Comparison of ENCODE assay signal across 8 cellular contexts in genomic region chr14:106843951-106844483, GRCh38.
DNase-seq lines count a peak whose midpoint lies in the region; ATAC-seq and TF ChIP-seq lines count a peak whose summit lies in the region.

No MANE protein-coding gene starts in this region.

- no peaks in the 10 kb centered on the region for H4K20me1 ChIP-seq in SK-N-SH (ENCODE audit: insufficient read depth)
- H4K20me1 ChIP-seq in osteoblast (ENCODE audit: insufficient read depth, low read length), result no peaks in the 10 kb centered on the region

- H3K9me2 ChIP-seq in SK-N-SH, result no peaks in the 10 kb centered on the region

- no peak for ATAC-seq in GM18870 (IDR thresholded peaks at IDR 0.05; ENCODE audit: unreplicated experiment)
- ATAC-seq in HG02759 (IDR thresholded peaks at IDR 0.05; ENCODE audit: unreplicated experiment), result no peak

- TF ChIP-seq CTCF in SK-N-SH (IDR thresholded peaks at IDR 0.05) (no peak), colonic mucosa (IDR thresholded peaks at IDR 0.05) (no peak), osteoblast (IDR thresholded peaks at IDR 0.05; ENCODE audit: extremely low read depth, low read depth, low read length) (no peak)

- CTCF ChIA-PET in SK-N-SH (lab: Yijun Ruan, JAX), result interaction anchor here (0.6 to 2.6 kb wide), 6 partner anchors 12 to 54 kb away, joined by 3 to 14 read pairs (median 4); no protein-coding TSS in a partner anchor

- peak overlapping the region in 1 of 2 experiments; percentile 63; a peak in 1 of 4 replicates for H3K27ac ChIP-seq in SK-N-SH (ENCODE audit: low read depth in 2 of 2, low read length in 1 of 2)
- peak overlapping the region; percentile 95 for H3K27ac ChIP-seq in colonic mucosa
- H3K27ac ChIP-seq in osteoblast (ENCODE audit: low read depth, low read length), result peak overlapping the region; percentile 17

- peaks cover 13% of the 10 kb centered on the region for H3F3A ChIP-seq in SK-N-SH (replicated peaks; ENCODE audit: insufficient read depth)

- H3K27me3 ChIP-seq in SK-N-SH (ENCODE audit: insufficient read depth), result no peaks in the 10 kb centered on the region
- no peaks in the 10 kb centered on the region for H3K27me3 ChIP-seq in colonic mucosa
- no peaks in the 10 kb centered on the region for H3K27me3 ChIP-seq in osteoblast (ENCODE audit: insufficient read depth, low read length)

- DNase-seq in activated T-cell treated with anti-CD3 and anti-CD28 coated beads for 24 hours (ENCODE audit: low read depth), result peak; percentile 20
- DNase-seq in activated T-cell treated with anti-CD3 and anti-CD28 coated beads for 4 hours, result no peak
- peak; percentile 13 for DNase-seq in SK-N-SH
- DNase-seq in colonic mucosa, result peak; percentile 73
- DNase-seq in osteoblast (ENCODE audit: insufficient read length, low spot score, missing footprints), result peak; percentile 71
- DNase-seq in GOT3 (lab: John Stamatoyannopoulos, UW), result no peak

- no peak for TF ChIP-seq EP300 in SK-N-SH (IDR thresholded peaks at IDR 0.05; ENCODE audit: borderline replicate concordance in 1 of 2, low read depth in 1 of 2, low read length in 1 of 2)

- H3K79me2 ChIP-seq in SK-N-SH (ENCODE audit: insufficient read depth), result no peaks in the 10 kb centered on the region
- H3K79me2 ChIP-seq in osteoblast (ENCODE audit: insufficient read depth, low read length), result no peaks in the 10 kb centered on the region

- H3K4me1 ChIP-seq in SK-N-SH (ENCODE audit: control insufficient read depth in 1 of 2, insufficient read depth in 2 of 2, low read depth in 1 of 2, low read length in 1 of 2) (peaks cover 12 to 24% of the 10 kb centered on the region in 2 experiments; a peak in 3 of 4 replicates), colonic mucosa (peaks cover 4% of the 10 kb centered on the region), osteoblast (ENCODE audit: insufficient read depth, low read length) (no peaks in the 10 kb centered on the region)

- intact Hi-C loops in colonic mucosa (cut with DNase I), result no loop called here

- H2AFZ ChIP-seq in SK-N-SH (ENCODE audit: low read depth) (peak overlapping the region; percentile 87), osteoblast (ENCODE audit: low read length) (peak overlapping the region; percentile 86)

- no peaks in the 10 kb centered on the region for H3K36me3 ChIP-seq in SK-N-SH (replicated peaks in 1 of 2; ENCODE audit: control insufficient read depth in 1 of 2, insufficient read depth in 2 of 2, low read length in 1 of 2)
- H3K36me3 ChIP-seq in colonic mucosa, result no peaks in the 10 kb centered on the region
- H3K36me3 ChIP-seq in osteoblast (ENCODE audit: insufficient read depth, low read length), result no peaks in the 10 kb centered on the region

- peak overlapping the region; percentile 55 for H3K9ac ChIP-seq in SK-N-SH
- peak overlapping the region; percentile 79 to 90 for H3K9ac ChIP-seq in colonic mucosa (ENCODE audit: low read depth in 2 of 2, low read length in 2 of 2)

- H3K4me3 ChIP-seq in SK-N-SH (ENCODE audit: low read depth in 2 of 2, low read length in 1 of 2) (peak overlapping the region; percentile 54 to 61), colonic mucosa (peak overlapping the region; percentile 49), osteoblast (ENCODE audit: insufficient read depth, low read length) (peak overlapping the region; percentile 72)

- WGBS in SK-N-SH (ENCODE audit: low lambda C conversion rate), result 4% methylated on average over 14 of the region's 14 CpGs

- TF ChIP-seq RAD21 in SK-N-SH (IDR thresholded peaks at IDR 0.05; ENCODE audit: low read length), result no peak

- POLR2A ChIA-PET in SK-N-SH (lab: Yijun Ruan, JAX), result no interaction called here

- H3K4me2 ChIP-seq in SK-N-SH (peak overlapping the region; percentile 85), osteoblast (ENCODE audit: insufficient read depth, low read length) (peak overlapping the region; percentile 80)

- H3K9me3 ChIP-seq in SK-N-SH (no peaks in the 10 kb centered on the region; the same call in 1 of the 2 replicates), colonic mucosa (no peaks in the 10 kb centered on the region), osteoblast (ENCODE audit: low read depth, low read length) (no peaks in the 10 kb centered on the region)

TF ChIP-seq in SK-N-SH, 30 proteins besides CTCF, POLR2A, EP300 and RAD21:
- TF ChIP-seq YY1 (IDR thresholded peaks at IDR 0.05; ENCODE audit: low read depth), result peak; percentile 52; the same call in 1 of the 2 replicates
- TF ChIP-seq ELF1 (IDR thresholded peaks at IDR 0.05), result no peak
- no peak for TF ChIP-seq RCOR1 (IDR thresholded peaks at IDR 0.05; ENCODE audit: low read length)

Comparison
In these comparisons a context has a peak if more than half of its experiments do, and no peak if none do; other contexts are left out.
1. DNase-seq: peak in activated T-cell treated with anti-CD3 and anti-CD28 coated beads for 24 hours (single experiment), SK-N-SH (single experiment), colonic mucosa (single experiment) and osteoblast (single experiment); none in activated T-cell treated with anti-CD3 and anti-CD28 coated beads for 4 hours (single experiment) and GOT3 (single experiment).
2. Peak in every context shown above with its lines, with median percentiles within 50 percentile points of each other: H3K4me3 ChIP-seq.